In genomic region chr12:49264466-49264872, GRCh38 we compare ENCODE assay signal across 1 cellular context.
A peak's percentile ranks its signal among the peaks of the same experiment; 100 is the strongest.
TF ChIP-seq lines count a peak whose summit lies in the region.

No MANE protein-coding gene starts in this region.

TF ChIP-seq in K562, 482 proteins besides CTCF, POLR2A, EP300 and RAD21 (continued from another document):
- TF ChIP-seq ARID4B (CRISPR knock-in tag; IDR thresholded peaks at IDR 0.05): peak; percentile 52; the same call in 1 of the 2 replicates
